16 cellular contexts compared by ENCODE assay signal in genomic region chr1:202821467-202821866, GRCh38. TPM values are rescaled to one million over a fixed set of nuclear protein-coding genes. Genes with fewer than 3 reads are reported as not detected.
A peak's percentile ranks its signal among the peaks of the same experiment; 100 is the strongest.
DNase-seq lines count a peak whose midpoint lies in the region; ATAC-seq and TF ChIP-seq lines count a peak whose summit lies in the region.
"Had no signal": no experiment of that assay in that cellular context is flagged by ENCODE, and none has a peak within 500 bp of the region (broad histone marks: within the 10 kb centered on the region; RNA-seq: fewer than 3 reads in every experiment).

No MANE protein-coding gene starts in this region.

- H2BK15ac ChIP-seq in IMR-90 (ENCODE audit: low read depth, low read length) (no peak overlapping the region), mesendoderm (replicated peaks; ENCODE audit: low read depth) (no peak overlapping the region)

- intact Hi-C loops in IMR-90 (cut with micrococcal nuclease): no loop called here

- no peak overlapping the region for H2AFZ ChIP-seq in IMR-90 (replicated peaks; ENCODE audit: low read length, poor library complexity)

- H3K27ac Mint-ChIP-seq in endodermal cell: no peak overlapping the region
- H3K27ac Mint-ChIP-seq: activated naive CD4-positive, alpha-beta T cell treated with anti-CD3 and anti-CD28 coated beads, Interleukin-2, amount 10 ng/mL, durations not matched to agents 7 days and 5 days; memory B cell; stimulated activated naive CD8-positive, alpha-beta T cell treated with anti-CD3 and anti-CD28 coated beads, Interleukin-15, amount 100 ng/mL, for 72 hours had no signal

- H3K79me2 ChIP-seq in mesendoderm (ENCODE audit: control insufficient read depth, insufficient read depth, low read length): no peaks in the 10 kb centered on the region

- no peak for TF ChIP-seq CTCF in IMR-90 (conservative IDR thresholded peaks at IDR 0.05; ENCODE audit: low read depth, low read length)
- TF ChIP-seq CTCF in endodermal cell (conservative IDR thresholded peaks at IDR 0.05): no peak

- H3K4ac ChIP-seq in IMR-90 (ENCODE audit: low read depth, low read length) (no peak overlapping the region), mesendoderm (ENCODE audit: low read depth, low read length) (no peak overlapping the region)

- H3K56ac ChIP-seq in IMR-90 (ENCODE audit: extremely low read depth, insufficient read depth, low read length): no peak overlapping the region
- H3K56ac ChIP-seq in mesendoderm (ENCODE audit: low read length): no peak overlapping the region

- peaks cover 14% of the 10 kb centered on the region for H3K4me1 Mint-ChIP-seq in endodermal cell
- H3K4me1 Mint-ChIP-seq in activated T-cell treated with anti-CD3 and anti-CD28 coated beads, Interleukin-2, amount 50 U/mL, for 4 hours (ENCODE audit: low read depth): no peaks in the 10 kb centered on the region
- H3K4me1 Mint-ChIP-seq: activated naive CD4-positive, alpha-beta T cell treated with anti-CD3 and anti-CD28 coated beads, Interleukin-2, amount 10 ng/mL, durations not matched to agents 7 days and 5 days; central memory CD8-positive, alpha-beta T cell; stimulated activated naive CD8-positive, alpha-beta T cell treated with anti-CD3 and anti-CD28 coated beads, Interleukin-15, amount 100 ng/mL, for 72 hours had no signal

- H2AK9ac ChIP-seq in IMR-90 (replicated peaks; ENCODE audit: low read depth, low read length, poor library complexity): no peak overlapping the region

- H3K9ac ChIP-seq in IMR-90 (ENCODE audit: low read depth, low read length): no peak overlapping the region; the same call in 1 of the 2 replicates
- H3K9ac ChIP-seq in mesendoderm (ENCODE audit: low read length): no peak overlapping the region
- H3K9ac ChIP-seq in endodermal cell (ENCODE audit: extremely low read depth, low read length, poor library complexity, severe bottlenecking): no peak overlapping the region

- H4K5ac ChIP-seq in IMR-90 (ENCODE audit: low read depth, low read length) (peak overlapping the region; percentile 39; the same call in 1 of the 2 replicates), mesendoderm (ENCODE audit: low read length) (no peak overlapping the region)

- H4K91ac ChIP-seq in IMR-90 (ENCODE audit: insufficient read depth, low read depth, low read length): peak overlapping the region; percentile 8; the same call in 1 of the 2 replicates

- H2BK20ac ChIP-seq in IMR-90 (ENCODE audit: low read depth, low read length): peak overlapping the region; percentile 72; the same call in 1 of the 2 replicates

- H3K9me3 ChIP-seq in IMR-90 (ENCODE audit: control insufficient read depth, insufficient read depth, low read length): no peaks in the 10 kb centered on the region
- no peaks in the 10 kb centered on the region for H3K9me3 ChIP-seq in endodermal cell (ENCODE audit: control insufficient read depth, low read length)

- H3K4me1 ChIP-seq in IMR-90 (ENCODE audit: control insufficient read depth, insufficient read depth, low read length) (no peaks in the 10 kb centered on the region), mesendoderm (ENCODE audit: control insufficient read depth, low read depth, low read length) (no peaks in the 10 kb centered on the region), endodermal cell (ENCODE audit: control insufficient read depth, insufficient read depth, low read length) (no peaks in the 10 kb centered on the region)

- TF ChIP-seq RAD21 in IMR-90 (IDR thresholded peaks at IDR 0.05; ENCODE audit: low read length): no peak

- DNase-seq in AG08396 (ENCODE audit: low spot score): peak; percentile 54
- DNase-seq in IMR-90: peak; percentile 58
- peak; percentile 51 for DNase-seq in dedifferentiated amniotic fluid mesenchymal stem cell (ENCODE audit: extremely low spot score)
- DNase-seq in mesendoderm: peak; percentile 66
- no peak for DNase-seq in stimulated activated CD4-positive, alpha-beta T cell treated with anti-CD3 and anti-CD28 coated beads, Interleukin-1b, Interleukin-23, amount 100 ng/mL, for 48 hours
- DNase-seq in endodermal cell: no peak
- no peak for DNase-seq in activated T-cell treated with anti-CD3 and anti-CD28 coated beads, Interleukin-2, amount 50 U/mL, for 4 hours
- DNase-seq: activated naive CD4-positive, alpha-beta T cell treated with anti-CD3 and anti-CD28 coated beads, Interleukin-2, amount 10 ng/mL, durations not matched to agents 7 days and 5 days; occipital lobe; SHP77 treated with DMSO at 0.1 percent for 48 hours; small intestine; stimulated activated naive CD8-positive, alpha-beta T cell treated with anti-CD3 and anti-CD28 coated beads, Interleukin-15, amount 100 ng/mL, for 72 hours had no signal

- H3K9me1 ChIP-seq in IMR-90 (ENCODE audit: insufficient read depth, low read length): no peaks in the 10 kb centered on the region

- no peaks in the 10 kb centered on the region for H3K79me1 ChIP-seq in IMR-90 (ENCODE audit: low read depth in 1 of 2, low read length in 2 of 2)
- H3K79me1 ChIP-seq in mesendoderm (ENCODE audit: low read length): no peaks in the 10 kb centered on the region

- CTCF ChIA-PET in IMR-90 (lab: Yijun Ruan, JAX): no interaction called here

- no peaks in the 10 kb centered on the region for H3K9me3 Mint-ChIP-seq in endodermal cell
- no peaks in the 10 kb centered on the region for H3K9me3 Mint-ChIP-seq in activated T-cell treated with anti-CD3 and anti-CD28 coated beads, Interleukin-2, amount 50 U/mL, for 4 hours
- H3K9me3 Mint-ChIP-seq: activated naive CD4-positive, alpha-beta T cell treated with anti-CD3 and anti-CD28 coated beads, Interleukin-2, amount 10 ng/mL, durations not matched to agents 7 days and 5 days; central memory CD8-positive, alpha-beta T cell; memory B cell; stimulated activated naive CD8-positive, alpha-beta T cell treated with anti-CD3 and anti-CD28 coated beads, Interleukin-15, amount 100 ng/mL, for 72 hours had no signal

- H4K8ac ChIP-seq in IMR-90 (ENCODE audit: low read depth in 2 of 2, low read length in 2 of 2) (peak overlapping the region; percentile 4 to 73; a peak in 3 of 4 replicates), mesendoderm (ENCODE audit: low read depth, low read length) (no peak overlapping the region)

- H3K4me3 Mint-ChIP-seq in endodermal cell: no peak overlapping the region
- no peak overlapping the region for H3K4me3 Mint-ChIP-seq in activated T-cell treated with anti-CD3 and anti-CD28 coated beads, Interleukin-2, amount 50 U/mL, for 4 hours
- H3K4me3 Mint-ChIP-seq: activated naive CD4-positive, alpha-beta T cell treated with anti-CD3 and anti-CD28 coated beads, Interleukin-2, amount 10 ng/mL, durations not matched to agents 7 days and 5 days; central memory CD8-positive, alpha-beta T cell; memory B cell; stimulated activated naive CD8-positive, alpha-beta T cell treated with anti-CD3 and anti-CD28 coated beads, Interleukin-15, amount 100 ng/mL, for 72 hours had no signal

- no peak overlapping the region for H3K27ac ChIP-seq in IMR-90 (ENCODE audit: insufficient read depth, low read length)
- no peak overlapping the region for H3K27ac ChIP-seq in mesendoderm (ENCODE audit: low read depth, low read length)
- no peak overlapping the region for H3K27ac ChIP-seq in endodermal cell (ENCODE audit: low read depth, low read length)

- TF ChIP-seq POLR2A in IMR-90 (IDR thresholded peaks at IDR 0.05; ENCODE audit: low read depth, low read length): no peak

- H3K27me3 Mint-ChIP-seq in endodermal cell (ENCODE audit: insufficient read depth): peaks cover 99% of the 10 kb centered on the region
- peaks cover 4% of the 10 kb centered on the region for H3K27me3 Mint-ChIP-seq in activated T-cell treated with anti-CD3 and anti-CD28 coated beads, Interleukin-2, amount 50 U/mL, for 4 hours (ENCODE audit: low read depth)

- no peaks in the 10 kb centered on the region for H3K36me3 Mint-ChIP-seq in endodermal cell (ENCODE audit: low read depth)
- no peaks in the 10 kb centered on the region for H3K36me3 Mint-ChIP-seq in activated T-cell treated with anti-CD3 and anti-CD28 coated beads, Interleukin-2, amount 50 U/mL, for 4 hours (ENCODE audit: insufficient read depth)
- H3K36me3 Mint-ChIP-seq: activated naive CD4-positive, alpha-beta T cell treated with anti-CD3 and anti-CD28 coated beads, Interleukin-2, amount 10 ng/mL, durations not matched to agents 7 days and 5 days; memory B cell had no signal

- peak overlapping the region; percentile 74 for H2BK5ac ChIP-seq in IMR-90 (ENCODE audit: low read depth, low read length, poor library complexity, severe bottlenecking)
- no peak overlapping the region for H2BK5ac ChIP-seq in mesendoderm (ENCODE audit: low read length)

- peak overlapping the region; percentile 63; the same call in 1 of the 2 replicates for H3K18ac ChIP-seq in IMR-90 (ENCODE audit: low read depth, low read length)
- H3K18ac ChIP-seq in mesendoderm (ENCODE audit: low read length): no peak overlapping the region

- POLR2A ChIA-PET in IMR-90 (lab: Charles Lee; ENCODE audit: unreplicated experiment): no interaction called here

- peak overlapping the region; percentile 63 for H2BK120ac ChIP-seq in IMR-90 (ENCODE audit: low read depth, low read length)
- H2BK120ac ChIP-seq in mesendoderm (ENCODE audit: low read depth, low read length): no peak overlapping the region

- H2AK5ac ChIP-seq in IMR-90 (ENCODE audit: low read depth, low read length): no peak overlapping the region
- no peak overlapping the region for H2AK5ac ChIP-seq in mesendoderm (ENCODE audit: low read length)

- 0 out of 2 replicates have a peak overlapping the region, but pooled peaks have one; percentile 13 for H3K14ac ChIP-seq in IMR-90 (replicated peaks; ENCODE audit: low read depth, low read length)

- H3K4me2 ChIP-seq in IMR-90 (ENCODE audit: low read depth, low read length) (peak overlapping the region; percentile 31; the same call in 1 of the 2 replicates), mesendoderm (ENCODE audit: low read length) (no peak overlapping the region)

- no CpG with 5 or more reads among the region's 2 CpGs for WGBS in IMR-90 (ENCODE audit: extremely low coverage in 2 of 2, insufficient read length in 1 of 2), 2 experiments
- WGBS in mesendoderm (ENCODE audit: extremely low coverage, insufficient coverage, low lambda C conversion rate): no CpG with 5 or more reads among the region's 2 CpGs
- 70 to 82% methylated on average over 2 of the region's 2 CpGs for WGBS in endodermal cell (ENCODE audit: insufficient coverage in 1 of 2, insufficient read length in 1 of 2), 2 experiments

- peak overlapping the region; percentile 12; the same call in 1 of the 2 replicates for H3K23ac ChIP-seq in IMR-90 (ENCODE audit: low read depth, low read length)
- H3K23ac ChIP-seq in mesendoderm (ENCODE audit: low read length): no peak overlapping the region

- H3K4me3 ChIP-seq in IMR-90 (ENCODE audit: insufficient read depth, low read depth, low read length) (no peak overlapping the region), mesendoderm (ENCODE audit: low read length) (no peak overlapping the region), endodermal cell (ENCODE audit: low read length) (no peak overlapping the region)

- no TSS peak for BruUV-seq in IMR-90 (replicated peaks; lab: Mats Ljungman, UMichigan)

- dilution Hi-C loops in IMR-90 (cut with HindIII; ENCODE audit: low sequenced_read_pairs, unreplicated experiment): no loop called here

- in situ Hi-C loops in IMR-90 (cut with MboI; ENCODE audit: low sequenced_read_pairs): no loop called here

- ATAC-seq in IMR-90 (ENCODE audit: low read depth): peak; percentile 91
- ATAC-seq in HG02981 (IDR thresholded peaks at IDR 0.05; ENCODE audit: unreplicated experiment): no peak
- ATAC-seq in activated T-cell treated with anti-CD3 and anti-CD28 coated beads, Interleukin-2, amount 50 U/mL, for 4 hours: no peak
- ATAC-seq: stimulated activated naive CD8-positive, alpha-beta T cell treated with anti-CD3 and anti-CD28 coated beads, Interleukin-15, amount 100 ng/mL, for 72 hours had no signal

- H4K20me1 ChIP-seq in IMR-90 (ENCODE audit: insufficient read depth, low read length): no peaks in the 10 kb centered on the region

- H3K27me3 ChIP-seq in IMR-90 (ENCODE audit: control insufficient read depth, insufficient read depth, low read length) (peaks cover 31% of the 10 kb centered on the region), mesendoderm (ENCODE audit: insufficient read depth, low read length, poor library complexity) (no peaks in the 10 kb centered on the region), endodermal cell (ENCODE audit: control insufficient read depth, insufficient read depth, low read length, poor library complexity, severe bottlenecking) (peaks cover 88% of the 10 kb centered on the region)

- no peaks in the 10 kb centered on the region for H3K36me3 ChIP-seq in IMR-90 (ENCODE audit: control insufficient read depth, insufficient read depth, low read length)
- no peaks in the 10 kb centered on the region for H3K36me3 ChIP-seq in mesendoderm (ENCODE audit: control insufficient read depth, insufficient read depth, low read length)
- no peaks in the 10 kb centered on the region for H3K36me3 ChIP-seq in endodermal cell (ENCODE audit: control insufficient read depth, insufficient read depth, low read length)

RNA-seq across cellular contexts. Expression of gene PCAT6, which starts 10.7 kb away (rescaled TPM):
- total RNA-seq in IMR-90 (2012; rRNA removed) (0.56 TPM in 1 of 2 replicates, not detected in the other), endodermal cell (1 to 10 TPM; 2.3 to 5.0 TPM)
- polyA plus RNA-seq in IMR-90 (2012; rRNA removed): 5.8 and 5.9 TPM in 2 replicates
- polyA plus RNA-seq in IMR-90 (2012; cell fraction: cytosol; rRNA removed): 3.2 and 15.4 TPM in 2 replicates
- 8.1 and 20.5 TPM in 2 replicates for polyA plus RNA-seq in IMR-90 (2012; cell fraction: nucleus; rRNA removed; ENCODE audit: low replicate concordance)
- 7.5 TPM for polyA plus RNA-seq in mesendoderm (2013, experiment 1 of 2)
- polyA plus RNA-seq in mesendoderm (2013, experiment 2 of 2): 7.4 TPM
- 14.1 TPM for polyA plus RNA-seq in endodermal cell (2013, experiment 1 of 2)
- polyA plus RNA-seq in endodermal cell (2013, experiment 2 of 2): 13.0 TPM
- total RNA-seq in activated T-cell treated with anti-CD3 and anti-CD28 coated beads, Interleukin-2, amount 50 U/mL, for 4 hours: under 1 TPM in 1 of 3 donors, not detected in 2; 0.48 TPM
- total RNA-seq: HT1080, occipital lobe had no signal

RNA-seq across cellular contexts. Expression of gene KDM5B, which starts 13.2 kb away (rescaled TPM):
- 82.1 and 86.4 TPM in 2 replicates for total RNA-seq in IMR-90 (2012; rRNA removed)
- polyA plus RNA-seq in IMR-90 (2012; rRNA removed): 28.2 and 28.8 TPM in 2 replicates
- polyA plus RNA-seq in IMR-90 (2012; cell fraction: cytosol; rRNA removed): 10.9 and 17.4 TPM in 2 replicates
- polyA plus RNA-seq in IMR-90 (2012; cell fraction: nucleus; rRNA removed; ENCODE audit: low replicate concordance): 25.4 and 114 TPM in 2 replicates
- polyA plus RNA-seq in mesendoderm (2013, experiment 1 of 2): 47.8 TPM
- 48.1 TPM for polyA plus RNA-seq in mesendoderm (2013, experiment 2 of 2)
- 100 to 1,000 TPM; 207 to 219 TPM for total RNA-seq in endodermal cell
- 115 TPM for polyA plus RNA-seq in endodermal cell (2013, experiment 1 of 2)
- polyA plus RNA-seq in endodermal cell (2013, experiment 2 of 2): 103 TPM
- total RNA-seq in activated T-cell treated with anti-CD3 and anti-CD28 coated beads, Interleukin-2, amount 50 U/mL, for 4 hours: 10 to 100 TPM; 19.4 to 36.0 (median 28.9) TPM

Comparison
In these comparisons a context has a peak if more than half of its experiments do, and no peak if none do; other contexts are left out.
1. DNase-seq: peak in AG08396 (single experiment), IMR-90 (single experiment), dedifferentiated amniotic fluid mesenchymal stem cell (single experiment) and mesendoderm (single experiment); none in stimulated activated CD4-positive, alpha-beta T cell treated with anti-CD3 and anti-CD28 coated beads, Interleukin-1b, Interleukin-23, amount 100 ng/mL, for 48 hours (single experiment), endodermal cell (single experiment) and activated T-cell treated with anti-CD3 and anti-CD28 coated beads, Interleukin-2, amount 50 U/mL, for 4 hours (single experiment).